Comparison of ENCODE assay signal across 23 cellular contexts in genomic region chr1:228332797-228333738, GRCh38.
DNase-seq lines count a peak whose midpoint lies in the region; ATAC-seq and TF ChIP-seq lines count a peak whose summit lies in the region.
"Had no signal": no experiment of that assay in that cellular context is flagged by ENCODE, and none has a peak within 500 bp of the region (broad histone marks: within the 10 kb centered on the region; RNA-seq: fewer than 3 reads in every experiment).

No MANE protein-coding gene starts in this region.

- 88 to 91% methylated on average over 9 to 17 of the region's 17 CpGs for WGBS in body of pancreas, 2 donors
- 87 to 96% (median 92%) methylated on average over 12 to 17 of the region's 17 CpGs for WGBS in stomach, 5 donors

- H3K27ac Mint-ChIP-seq in activated naive CD8-positive, alpha-beta T cell treated with anti-CD3 and anti-CD28 coated beads, Interleukin-2, amount 10 ng/mL, durations not matched to agents 7 days and 5 days: no peak overlapping the region
- no peak overlapping the region for H3K27ac Mint-ChIP-seq in activated naive CD8-positive, alpha-beta T cell treated with anti-CD3 and anti-CD28 coated beads for 36 hours
- H3K27ac Mint-ChIP-seq in natural killer cell: no peak overlapping the region
- H3K27ac Mint-ChIP-seq: activated CD4-positive, alpha-beta T cell treated with anti-CD3 and anti-CD28 coated beads for 36 hours; stimulated activated naive B cell treated with anti-CD40 and anti-IgM and Interleukin-4, amounts not matched to agents 10 μg/mL and 1 μg/mL and 100 μg/mL, for 72 hours had no signal

- no peak overlapping the region for H3K4me3 Mint-ChIP-seq in activated naive CD8-positive, alpha-beta T cell treated with anti-CD3 and anti-CD28 coated beads, Interleukin-2, amount 10 ng/mL, durations not matched to agents 7 days and 5 days
- H3K4me3 Mint-ChIP-seq in activated naive CD8-positive, alpha-beta T cell treated with anti-CD3 and anti-CD28 coated beads for 36 hours: no peak overlapping the region
- no peak overlapping the region for H3K4me3 Mint-ChIP-seq in natural killer cell
- H3K4me3 Mint-ChIP-seq: activated CD4-positive, alpha-beta T cell treated with anti-CD3 and anti-CD28 coated beads for 36 hours; stimulated activated naive B cell treated with anti-CD40 and anti-IgM and Interleukin-4, amounts not matched to agents 10 μg/mL and 1 μg/mL and 100 μg/mL, for 72 hours had no signal

- no peaks in the 10 kb centered on the region for H3K9me3 Mint-ChIP-seq in activated naive CD8-positive, alpha-beta T cell treated with anti-CD3 and anti-CD28 coated beads, Interleukin-2, amount 10 ng/mL, durations not matched to agents 7 days and 5 days
- no peaks in the 10 kb centered on the region for H3K9me3 Mint-ChIP-seq in activated naive CD8-positive, alpha-beta T cell treated with anti-CD3 and anti-CD28 coated beads for 36 hours
- no peaks in the 10 kb centered on the region for H3K9me3 Mint-ChIP-seq in natural killer cell
- H3K9me3 Mint-ChIP-seq: stimulated activated naive B cell treated with anti-CD40 and anti-IgM and Interleukin-4, amounts not matched to agents 10 μg/mL and 1 μg/mL and 100 μg/mL, for 72 hours had no signal

- no peaks in the 10 kb centered on the region for H3K9me3 ChIP-seq in body of pancreas
- no peaks in the 10 kb centered on the region for H3K9me3 ChIP-seq in stomach
- H3K9me3 ChIP-seq: BLaER1 treated with 17β-estradiol and CSF1 and Interleukin-3, amounts not matched to agents 10 nM and 100 nM; Caco-2; heart right ventricle; testis had no signal

- H3K4me1 ChIP-seq in body of pancreas (no peaks in the 10 kb centered on the region), stomach (no peaks in the 10 kb centered on the region)
- H3K4me1 ChIP-seq: Caco-2, testis had no signal

- H3K36me3 ChIP-seq in body of pancreas (replicated peaks in 1 of 2; ENCODE audit: insufficient read depth in 1 of 2, low read depth in 2 of 2): no peaks in the 10 kb centered on the region
- H3K36me3 ChIP-seq in stomach: peaks cover 0 to 28% (median 16%) of the 10 kb centered on the region in 4 donors

- POLR2A ChIA-PET in activated naive CD8-positive, alpha-beta T cell treated with anti-CD3 and anti-CD28 coated beads, Interleukin-2, amount 10 ng/mL, durations not matched to agents 7 days and 5 days (lab: Charles Lee): no interaction called here

- no peak for TF ChIP-seq CTCF in body of pancreas (IDR thresholded peaks at IDR 0.05)
- TF ChIP-seq CTCF in natural killer cell (IDR thresholded peaks at IDR 0.05): no peak
- TF ChIP-seq CTCF in stomach (IDR thresholded peaks at IDR 0.05): no peak

- H3K4me1 Mint-ChIP-seq in activated naive CD8-positive, alpha-beta T cell treated with anti-CD3 and anti-CD28 coated beads, Interleukin-2, amount 10 ng/mL, durations not matched to agents 7 days and 5 days: no peaks in the 10 kb centered on the region
- peaks cover 4% of the 10 kb centered on the region for H3K4me1 Mint-ChIP-seq in activated naive CD8-positive, alpha-beta T cell treated with anti-CD3 and anti-CD28 coated beads for 36 hours
- no peaks in the 10 kb centered on the region for H3K4me1 Mint-ChIP-seq in natural killer cell
- H3K4me1 Mint-ChIP-seq: activated CD4-positive, alpha-beta T cell treated with anti-CD3 and anti-CD28 coated beads for 36 hours had no signal

- intact Hi-C loops in body of pancreas (cut with DNase I) (no loop called here), natural killer cell (cut with micrococcal nuclease) (no loop called here), stomach (cut with DNase I; ENCODE audit: low total_unique reads) (no loop called here)

- ATAC-seq in activated naive CD8-positive, alpha-beta T cell treated with anti-CD3 and anti-CD28 coated beads, Interleukin-2, amount 10 ng/mL, durations not matched to agents 7 days and 5 days (ENCODE audit: low read depth): no peak
- ATAC-seq in body of pancreas (no peak), natural killer cell (no peak), HG02763 (IDR thresholded peaks at IDR 0.05; ENCODE audit: unreplicated experiment) (no peak)
- ATAC-seq: activated CD4-positive, alpha-beta T cell treated with anti-CD3 and anti-CD28 coated beads for 36 hours; left colon; stimulated activated naive B cell treated with anti-CD40 and anti-IgM and Interleukin-4, amounts not matched to agents 10 μg/mL and 1 μg/mL and 100 μg/mL, for 72 hours had no signal

- peak; percentile 14 for DNase-seq in activated naive CD8-positive, alpha-beta T cell treated with anti-CD3 and anti-CD28 coated beads, Interleukin-2, amount 10 ng/mL, durations not matched to agents 7 days and 5 days
- no peak for DNase-seq in activated naive CD8-positive, alpha-beta T cell treated with anti-CD3 and anti-CD28 coated beads for 36 hours
- DNase-seq in body of pancreas (peak in 3 of 4 donors; percentile 3 to 5 (median 4)), natural killer cell (peak; percentile 9), stomach (peak; percentile 20), NCI-H1048 (lab: John Stamatoyannopoulos, UW) (no peak), NCI-H187 treated with DMSO at 0.1 percent for 48 hours (lab: John Stamatoyannopoulos, UW) (no peak)
- DNase-seq: ACHN; activated CD4-positive, alpha-beta T cell treated with anti-CD3 and anti-CD28 coated beads for 36 hours; DMS79; NCI-H146; NCI-H2171; NCI-H524; PC-9; stimulated activated CD4-positive, alpha-beta T cell treated with anti-CD3 and anti-CD28 coated beads, Interleukin-4, amount 100 ng/mL, for 1 hour; stimulated activated naive B cell treated with anti-CD40 and anti-IgM and Interleukin-4, amounts not matched to agents 10 μg/mL and 1 μg/mL and 100 μg/mL, for 72 hours had no signal

- H3K27me3 ChIP-seq in body of pancreas: no peaks in the 10 kb centered on the region
- H3K27me3 ChIP-seq in stomach: no peaks in the 10 kb centered on the region
- H3K27me3 ChIP-seq: BLaER1 treated with 17β-estradiol and CSF1 and Interleukin-3, amounts not matched to agents 10 nM and 100 nM; heart right ventricle; testis had no signal

- no peaks in the 10 kb centered on the region for H3K36me3 Mint-ChIP-seq in activated naive CD8-positive, alpha-beta T cell treated with anti-CD3 and anti-CD28 coated beads, Interleukin-2, amount 10 ng/mL, durations not matched to agents 7 days and 5 days
- H3K36me3 Mint-ChIP-seq in activated naive CD8-positive, alpha-beta T cell treated with anti-CD3 and anti-CD28 coated beads for 36 hours: peaks cover 2% of the 10 kb centered on the region
- no peaks in the 10 kb centered on the region for H3K36me3 Mint-ChIP-seq in natural killer cell

- TF ChIP-seq EP300 in stomach (IDR thresholded peaks at IDR 0.05): no peak

- no peak overlapping the region for H3K4me3 ChIP-seq in body of pancreas
- no peak overlapping the region for H3K4me3 ChIP-seq in stomach
- H3K4me3 ChIP-seq: BLaER1 treated with 17β-estradiol and CSF1 and Interleukin-3, amounts not matched to agents 10 nM and 100 nM; heart right ventricle; PC-9; testis had no signal

- TF ChIP-seq POLR2A in body of pancreas (IDR thresholded peaks at IDR 0.05): no peak
- no peak for TF ChIP-seq POLR2A in stomach (IDR thresholded peaks at IDR 0.05)

- H3K27ac ChIP-seq in body of pancreas: no peak overlapping the region
- H3K27ac ChIP-seq in stomach: no peak overlapping the region
- H3K27ac ChIP-seq: BLaER1 treated with 17β-estradiol and CSF1 and Interleukin-3, amounts not matched to agents 10 nM and 100 nM; epithelial cell of prostate; PC-9; testis had no signal

- no peaks in the 10 kb centered on the region for H3K27me3 Mint-ChIP-seq in activated naive CD8-positive, alpha-beta T cell treated with anti-CD3 and anti-CD28 coated beads, Interleukin-2, amount 10 ng/mL, durations not matched to agents 7 days and 5 days
- H3K27me3 Mint-ChIP-seq in activated naive CD8-positive, alpha-beta T cell treated with anti-CD3 and anti-CD28 coated beads for 36 hours: no peaks in the 10 kb centered on the region
- H3K27me3 Mint-ChIP-seq in natural killer cell (ENCODE audit: low read depth in 2 of 2): no peaks in the 10 kb centered on the region
- H3K27me3 Mint-ChIP-seq: activated CD4-positive, alpha-beta T cell treated with anti-CD3 and anti-CD28 coated beads for 36 hours; stimulated activated naive B cell treated with anti-CD40 and anti-IgM and Interleukin-4, amounts not matched to agents 10 μg/mL and 1 μg/mL and 100 μg/mL, for 72 hours had no signal

Comparison
In these comparisons a context has a peak if more than half of its experiments do, and no peak if none do; other contexts are left out.
1. DNase-seq: peak in activated naive CD8-positive, alpha-beta T cell treated with anti-CD3 and anti-CD28 coated beads, Interleukin-2, amount 10 ng/mL, durations not matched to agents 7 days and 5 days (single experiment), body of pancreas (3 of 4), natural killer cell (single experiment) and stomach (single experiment); none in activated naive CD8-positive, alpha-beta T cell treated with anti-CD3 and anti-CD28 coated beads for 36 hours (single experiment), NCI-H1048 (single experiment) and NCI-H187 treated with DMSO at 0.1 percent for 48 hours (single experiment).